8 cellular contexts compared by ENCODE assay signal in genomic region chr2:190494625-190495227, GRCh38. TPM values are rescaled to one million over a fixed set of nuclear protein-coding genes. Genes with fewer than 3 reads are reported as not detected.
DNase-seq lines count a peak whose midpoint lies in the region; ATAC-seq lines count a peak whose summit lies in the region.
"Not testable (repeated sequence)": the region's sequence is repeated elsewhere in the genome, so short reads cannot be mapped to it uniquely, and the experiment has no call there.

No MANE protein-coding gene starts in this region.

- not testable (repeated sequence) for H3K27me3 ChIP-seq in CD4-positive, CD25-positive, alpha-beta regulatory T cell (ENCODE audit: control insufficient read depth, insufficient read depth, low read length)

- H3K9me3 Mint-ChIP-seq in CD4-positive, CD25-positive, alpha-beta regulatory T cell, result peaks cover 0 to 14% (median 2%) of the 10 kb centered on the region in 7 donors
- H3K9me3 Mint-ChIP-seq in T-helper 2 cell treated with Interferon-gamma antibody and Interleukin-4, amounts not matched to agents 5 μg/mL and 100 μg/mL, for 36 hours, result peaks cover 42% of the 10 kb centered on the region
- peaks cover 23% of the 10 kb centered on the region for H3K9me3 Mint-ChIP-seq in activated CD4-positive, alpha-beta T cell treated with anti-CD3 and anti-CD28 coated beads for 36 hours (ENCODE audit: low read depth)
- H3K9me3 Mint-ChIP-seq in activated naive CD4-positive, alpha-beta T cell treated with anti-CD3 and anti-CD28 coated beads, Interleukin-2, amount 10 ng/mL, durations not matched to agents 7 days and 5 days, result peaks cover 26% of the 10 kb centered on the region
- not testable (repeated sequence) for H3K9me3 Mint-ChIP-seq in immature natural killer cell
- H3K9me3 Mint-ChIP-seq in stimulated activated effector memory CD8-positive, alpha-beta T cell treated with anti-CD3 and anti-CD28 coated beads, Interleukin-12 subunit alpha, Interleukin-12 subunit beta, amount 100 ng/mL, for 72 hours, result peaks cover 11% of the 10 kb centered on the region

- ATAC-seq in CD4-positive, CD25-positive, alpha-beta regulatory T cell (ENCODE audit: low read depth in 2 of 2); activated CD4-positive, alpha-beta T cell treated with anti-CD3 and anti-CD28 coated beads for 36 hours; stimulated activated effector memory CD8-positive, alpha-beta T cell treated with anti-CD3 and anti-CD28 coated beads, Interleukin-12 subunit alpha, Interleukin-12 subunit beta, amount 100 ng/mL, for 72 hours: not testable (repeated sequence)

- POLR2A ChIA-PET in activated CD4-positive, alpha-beta T cell treated with anti-CD3 and anti-CD28 coated beads for 36 hours (lab: Charles Lee), result not testable (repeated sequence)

- H3K36me3 Mint-ChIP-seq in CD4-positive, CD25-positive, alpha-beta regulatory T cell, result peaks cover 77% of the 10 kb centered on the region
- H3K36me3 Mint-ChIP-seq in T-helper 2 cell treated with Interferon-gamma antibody and Interleukin-4, amounts not matched to agents 5 μg/mL and 100 μg/mL, for 36 hours (ENCODE audit: low read depth), result peaks cover 81% of the 10 kb centered on the region
- H3K36me3 Mint-ChIP-seq in activated CD4-positive, alpha-beta T cell treated with anti-CD3 and anti-CD28 coated beads for 36 hours (ENCODE audit: low read depth), result peaks cover 77% of the 10 kb centered on the region
- H3K36me3 Mint-ChIP-seq in activated naive CD4-positive, alpha-beta T cell treated with anti-CD3 and anti-CD28 coated beads, Interleukin-2, amount 10 ng/mL, durations not matched to agents 7 days and 5 days, result peaks cover 79% of the 10 kb centered on the region
- peaks cover 14 to 60% (median 56%) of the 10 kb centered on the region in 3 donors for H3K36me3 Mint-ChIP-seq in immature natural killer cell
- peaks cover 66% of the 10 kb centered on the region for H3K36me3 Mint-ChIP-seq in stimulated activated effector memory CD8-positive, alpha-beta T cell treated with anti-CD3 and anti-CD28 coated beads, Interleukin-12 subunit alpha, Interleukin-12 subunit beta, amount 100 ng/mL, for 72 hours

- not testable (repeated sequence) for H3K4me1 ChIP-seq in CD4-positive, CD25-positive, alpha-beta regulatory T cell (ENCODE audit: control insufficient read depth, insufficient read depth, low read length, poor library complexity, severe bottlenecking)

- in situ Hi-C loops in KBM-7 (cut with MboI; ENCODE audit: low pct_unique_long_range_greater_than_20kb, low sequenced_read_pairs), result not testable (repeated sequence)

- H3K27me3 Mint-ChIP-seq in CD4-positive, CD25-positive, alpha-beta regulatory T cell; T-helper 2 cell treated with Interferon-gamma antibody and Interleukin-4, amounts not matched to agents 5 μg/mL and 100 μg/mL, for 36 hours (ENCODE audit: low read depth); activated CD4-positive, alpha-beta T cell treated with anti-CD3 and anti-CD28 coated beads for 36 hours; activated naive CD4-positive, alpha-beta T cell treated with anti-CD3 and anti-CD28 coated beads, Interleukin-2, amount 10 ng/mL, durations not matched to agents 7 days and 5 days; immature natural killer cell (ENCODE audit: low read depth in 3 of 3): not testable (repeated sequence)

- CTCF ChIA-PET in activated CD4-positive, alpha-beta T cell treated with anti-CD3 and anti-CD28 coated beads for 36 hours (lab: Charles Lee), result interaction anchor here (0.7 to 0.9 kb wide), 2 partner anchors 55 to 76 kb away, joined by 3 read pairs; no protein-coding TSS in a partner anchor
- CTCF ChIA-PET in activated naive CD4-positive, alpha-beta T cell treated with anti-CD3 and anti-CD28 coated beads, Interleukin-2, amount 10 ng/mL, durations not matched to agents 7 days and 5 days (lab: Charles Lee), result not testable (repeated sequence)

- H3K27ac Mint-ChIP-seq in CD4-positive, CD25-positive, alpha-beta regulatory T cell, result peak overlapping the region; percentile 32 to 86 (median 64)
- H3K27ac Mint-ChIP-seq in T-helper 2 cell treated with Interferon-gamma antibody and Interleukin-4, amounts not matched to agents 5 μg/mL and 100 μg/mL, for 36 hours, result peak overlapping the region; percentile 47
- H3K27ac Mint-ChIP-seq in activated CD4-positive, alpha-beta T cell treated with anti-CD3 and anti-CD28 coated beads for 36 hours, result peak overlapping the region; percentile 23
- peak overlapping the region; percentile 46 for H3K27ac Mint-ChIP-seq in activated naive CD4-positive, alpha-beta T cell treated with anti-CD3 and anti-CD28 coated beads, Interleukin-2, amount 10 ng/mL, durations not matched to agents 7 days and 5 days
- peak overlapping the region in 5 of 6 donors; percentile 5 to 76 (median 32) for H3K27ac Mint-ChIP-seq in immature natural killer cell
- H3K27ac Mint-ChIP-seq in stimulated activated effector memory CD8-positive, alpha-beta T cell treated with anti-CD3 and anti-CD28 coated beads, Interleukin-12 subunit alpha, Interleukin-12 subunit beta, amount 100 ng/mL, for 72 hours, result peak overlapping the region; percentile 50

- H3K9me3 ChIP-seq in CD4-positive, CD25-positive, alpha-beta regulatory T cell (ENCODE audit: control insufficient read depth in 2 of 2, low read length in 2 of 2), result not testable (repeated sequence)

- not testable (repeated sequence) for H3K4me3 ChIP-seq in CD4-positive, CD25-positive, alpha-beta regulatory T cell (ENCODE audit: low read depth, low read length)

- intact Hi-C loops in activated CD4-positive, alpha-beta T cell treated with anti-CD3 and anti-CD28 coated beads for 36 hours (cut with DNase I, micrococcal nuclease), result not testable (repeated sequence)

- peaks cover 28 to 38% (median 30%) of the 10 kb centered on the region in 4 donors for H3K4me1 Mint-ChIP-seq in CD4-positive, CD25-positive, alpha-beta regulatory T cell
- H3K4me1 Mint-ChIP-seq in T-helper 2 cell treated with Interferon-gamma antibody and Interleukin-4, amounts not matched to agents 5 μg/mL and 100 μg/mL, for 36 hours (ENCODE audit: low read depth), result peaks cover 36% of the 10 kb centered on the region
- H3K4me1 Mint-ChIP-seq in activated CD4-positive, alpha-beta T cell treated with anti-CD3 and anti-CD28 coated beads for 36 hours, result peaks cover 20% of the 10 kb centered on the region
- peaks cover 31% of the 10 kb centered on the region for H3K4me1 Mint-ChIP-seq in activated naive CD4-positive, alpha-beta T cell treated with anti-CD3 and anti-CD28 coated beads, Interleukin-2, amount 10 ng/mL, durations not matched to agents 7 days and 5 days
- H3K4me1 Mint-ChIP-seq in immature natural killer cell, result peaks cover 17 to 18% of the 10 kb centered on the region in 2 donors
- peaks cover 17% of the 10 kb centered on the region for H3K4me1 Mint-ChIP-seq in stimulated activated effector memory CD8-positive, alpha-beta T cell treated with anti-CD3 and anti-CD28 coated beads, Interleukin-12 subunit alpha, Interleukin-12 subunit beta, amount 100 ng/mL, for 72 hours

- H3K36me3 ChIP-seq in CD4-positive, CD25-positive, alpha-beta regulatory T cell (ENCODE audit: control insufficient read depth, insufficient read depth, low read length), result peaks cover 49% of the 10 kb centered on the region

- H3K27ac ChIP-seq in CD4-positive, CD25-positive, alpha-beta regulatory T cell (ENCODE audit: insufficient read depth, low read length, poor library complexity, severe bottlenecking), result not testable (repeated sequence)
- H3K27ac ChIP-seq in caudate nucleus (ENCODE audit: low read depth, low read length), result peak overlapping the region; percentile 19

- not testable (repeated sequence) for H3K4me3 Mint-ChIP-seq in CD4-positive, CD25-positive, alpha-beta regulatory T cell; activated CD4-positive, alpha-beta T cell treated with anti-CD3 and anti-CD28 coated beads for 36 hours; activated naive CD4-positive, alpha-beta T cell treated with anti-CD3 and anti-CD28 coated beads, Interleukin-2, amount 10 ng/mL, durations not matched to agents 7 days and 5 days; immature natural killer cell; stimulated activated effector memory CD8-positive, alpha-beta T cell treated with anti-CD3 and anti-CD28 coated beads, Interleukin-12 subunit alpha, Interleukin-12 subunit beta, amount 100 ng/mL, for 72 hours
- H3K4me3 Mint-ChIP-seq in T-helper 2 cell treated with Interferon-gamma antibody and Interleukin-4, amounts not matched to agents 5 μg/mL and 100 μg/mL, for 36 hours, result peak overlapping the region; percentile 39

- DNase-seq in CD4-positive, CD25-positive, alpha-beta regulatory T cell; T-helper 2 cell treated with Interferon-gamma antibody and Interleukin-4, amounts not matched to agents 5 μg/mL and 100 μg/mL, for 36 hours (ENCODE audit: low spot score); activated CD4-positive, alpha-beta T cell treated with anti-CD3 and anti-CD28 coated beads for 36 hours; activated naive CD4-positive, alpha-beta T cell treated with anti-CD3 and anti-CD28 coated beads, Interleukin-2, amount 10 ng/mL, durations not matched to agents 7 days and 5 days; caudate nucleus (lab: John Stamatoyannopoulos, UW); immature natural killer cell; stimulated activated effector memory CD8-positive, alpha-beta T cell treated with anti-CD3 and anti-CD28 coated beads, Interleukin-12 subunit alpha, Interleukin-12 subunit beta, amount 100 ng/mL, for 72 hours (ENCODE audit: low spot score in 2 of 2): not testable (repeated sequence)
- DNase-seq in KBM-7, result peak; percentile 26

RNA-seq across cellular contexts. Expression of gene NEMP2, which starts 39.8 kb away (rescaled TPM):
- 10.7 TPM for total RNA-seq in CD4-positive, CD25-positive, alpha-beta regulatory T cell
- polyA plus RNA-seq in CD4-positive, CD25-positive, alpha-beta regulatory T cell, result 10 to 100 TPM; 10.9 to 14.9 (median 14.5) TPM
- total RNA-seq in activated CD4-positive, alpha-beta T cell treated with anti-CD3 and anti-CD28 coated beads for 36 hours, result 10 to 100 TPM; 24.6 to 25.1 TPM
- polyA plus RNA-seq in immature natural killer cell, result 10 to 100 TPM; 10.4 to 20.0 (median 11.4) TPM
